29 cellular contexts compared by ENCODE assay signal in genomic region chr10:24910574-24910973, GRCh38.
"Had no signal": no experiment of that assay in that cellular context is flagged by ENCODE, and none has a peak within 500 bp of the region (broad histone marks: within the 10 kb centered on the region; RNA-seq: fewer than 3 reads in every experiment).

No MANE protein-coding gene starts in this region.

- H3K27ac ChIP-seq: colonic mucosa, coronary artery, dorsolateral prefrontal cortex, epithelial cell of prostate, esophagus muscularis mucosa, esophagus squamous epithelium, foreskin keratinocyte, gastrocnemius medialis, gastroesophageal sphincter, heart right ventricle had no signal

- H3K27ac Mint-ChIP-seq: dendritic cell treated with granulocyte-macrophage colony-stimulating factor and Interleukin-4, amounts not matched to agents 40 ng/mL and 50 ng/mL, for 4 days; effector memory CD8-positive, alpha-beta T cell; endodermal cell had no signal

- H3K9me3 Mint-ChIP-seq: dendritic cell treated with granulocyte-macrophage colony-stimulating factor and Interleukin-4, amounts not matched to agents 40 ng/mL and 50 ng/mL, for 4 days; effector memory CD8-positive, alpha-beta T cell had no signal

- H3K4me3 ChIP-seq: colonic mucosa, coronary artery, dorsolateral prefrontal cortex, esophagus muscularis mucosa, esophagus squamous epithelium, gastrocnemius medialis, gastroesophageal sphincter, heart left ventricle, heart right ventricle had no signal

- H3K27me3 Mint-ChIP-seq: effector memory CD8-positive, alpha-beta T cell had no signal

- H3K9me3 ChIP-seq: colonic mucosa, esophagus muscularis mucosa, esophagus squamous epithelium, gastrocnemius medialis, gastroesophageal sphincter, heart left ventricle, heart right ventricle had no signal

- ATAC-seq: effector memory CD8-positive, alpha-beta T cell; esophagus mucosa; foreskin keratinocyte; gastrocnemius medialis; gastroesophageal sphincter; heart left ventricle; heart right ventricle had no signal

- H3K4me1 ChIP-seq: colonic mucosa, gastrocnemius medialis had no signal

- DNase-seq: colonic mucosa; cortex of kidney; dermis blood vessel endothelial cell; dorsolateral prefrontal cortex; effector CD4-positive, alpha-beta T cell; effector CD8-positive, alpha-beta T cell; effector memory CD4-positive, alpha-beta T cell; effector memory CD8-positive, alpha-beta T cell; endodermal cell; erythroblast; esophagus squamous epithelium; foreskin fibroblast; foreskin keratinocyte; foreskin melanocyte; gastrocnemius medialis; glutamatergic neuron; head of caudate nucleus; heart left ventricle; heart right ventricle had no signal

- H3K27me3 ChIP-seq: colonic mucosa, dorsolateral prefrontal cortex, esophagus muscularis mucosa, esophagus squamous epithelium, foreskin keratinocyte, gastrocnemius medialis, gastroesophageal sphincter, heart left ventricle, heart right ventricle had no signal

- H3K4me3 Mint-ChIP-seq: dendritic cell treated with granulocyte-macrophage colony-stimulating factor and Interleukin-4, amounts not matched to agents 40 ng/mL and 50 ng/mL, for 4 days; effector memory CD8-positive, alpha-beta T cell; endodermal cell had no signal

- H3K36me3 ChIP-seq: colonic mucosa, esophagus muscularis mucosa, esophagus squamous epithelium, gastrocnemius medialis, gastroesophageal sphincter, heart left ventricle, heart right ventricle had no signal

- FAIRE-seq: colon, endometrium, endothelial cell of umbilical vein, frontal cortex had no signal
